1 cellular context compared by ENCODE assay signal in the genomic region with DNA sequence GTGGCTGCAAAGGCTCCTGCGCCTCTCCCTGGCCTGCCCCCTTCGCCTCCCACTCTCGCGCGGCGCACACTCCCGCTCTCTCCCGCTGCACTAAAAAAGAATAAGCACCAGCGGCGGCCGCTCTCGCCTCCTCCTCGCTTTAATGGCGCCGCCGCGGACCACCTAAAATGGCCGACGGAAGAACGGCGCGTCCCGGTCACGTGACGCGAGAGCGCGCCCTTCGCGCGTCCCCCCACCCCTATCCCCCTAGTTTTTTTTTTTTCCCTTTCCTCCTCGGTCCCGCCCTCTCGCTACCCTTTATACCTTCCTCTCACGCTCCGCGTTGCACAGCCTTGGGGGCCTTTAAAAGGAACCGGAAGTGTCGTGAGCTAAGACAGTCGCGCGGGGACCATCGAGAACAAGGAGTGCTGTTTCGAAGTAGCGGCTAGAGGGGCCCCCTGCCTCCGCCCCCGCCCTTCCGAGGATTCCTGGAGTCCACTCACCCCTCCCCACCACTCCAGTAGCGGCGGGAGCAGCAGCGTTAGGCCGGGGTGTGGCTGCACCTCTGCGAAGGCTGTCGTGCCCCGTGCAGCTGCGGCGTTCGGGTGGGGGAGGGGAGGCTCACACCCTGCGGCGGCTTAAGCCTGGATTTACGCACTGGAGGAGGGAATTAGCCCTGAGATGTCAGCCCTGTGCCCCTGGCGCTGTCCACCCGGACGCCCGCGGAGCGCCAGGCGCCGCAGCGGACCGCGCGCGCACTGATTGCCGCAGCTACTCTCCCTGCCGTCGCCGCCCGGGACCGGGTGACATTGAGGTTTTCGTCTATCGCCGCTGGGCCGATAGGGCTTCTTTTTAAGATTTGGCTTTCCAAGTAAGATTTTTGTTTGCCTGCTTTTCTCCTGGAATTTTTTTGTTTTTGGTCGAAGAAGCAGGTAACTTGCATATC.
TF ChIP-seq lines count a peak whose summit lies in the region.

A gene with protein sequence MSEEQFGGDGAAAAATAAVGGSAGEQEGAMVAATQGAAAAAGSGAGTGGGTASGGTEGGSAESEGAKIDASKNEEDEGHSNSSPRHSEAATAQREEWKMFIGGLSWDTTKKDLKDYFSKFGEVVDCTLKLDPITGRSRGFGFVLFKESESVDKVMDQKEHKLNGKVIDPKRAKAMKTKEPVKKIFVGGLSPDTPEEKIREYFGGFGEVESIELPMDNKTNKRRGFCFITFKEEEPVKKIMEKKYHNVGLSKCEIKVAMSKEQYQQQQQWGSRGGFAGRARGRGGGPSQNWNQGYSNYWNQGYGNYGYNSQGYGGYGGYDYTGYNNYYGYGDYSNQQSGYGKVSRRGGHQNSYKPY (minus strand): TSS at position 176 of the 925 bp plus-strand sequence. CDS start 313 bp downstream, outside the sequence.

TF ChIP-seq in HepG2, 621 proteins besides CTCF, POLR2A, EP300 and RAD21 (continued from another document and continues in another):
- TF ChIP-seq, protein P1, sequence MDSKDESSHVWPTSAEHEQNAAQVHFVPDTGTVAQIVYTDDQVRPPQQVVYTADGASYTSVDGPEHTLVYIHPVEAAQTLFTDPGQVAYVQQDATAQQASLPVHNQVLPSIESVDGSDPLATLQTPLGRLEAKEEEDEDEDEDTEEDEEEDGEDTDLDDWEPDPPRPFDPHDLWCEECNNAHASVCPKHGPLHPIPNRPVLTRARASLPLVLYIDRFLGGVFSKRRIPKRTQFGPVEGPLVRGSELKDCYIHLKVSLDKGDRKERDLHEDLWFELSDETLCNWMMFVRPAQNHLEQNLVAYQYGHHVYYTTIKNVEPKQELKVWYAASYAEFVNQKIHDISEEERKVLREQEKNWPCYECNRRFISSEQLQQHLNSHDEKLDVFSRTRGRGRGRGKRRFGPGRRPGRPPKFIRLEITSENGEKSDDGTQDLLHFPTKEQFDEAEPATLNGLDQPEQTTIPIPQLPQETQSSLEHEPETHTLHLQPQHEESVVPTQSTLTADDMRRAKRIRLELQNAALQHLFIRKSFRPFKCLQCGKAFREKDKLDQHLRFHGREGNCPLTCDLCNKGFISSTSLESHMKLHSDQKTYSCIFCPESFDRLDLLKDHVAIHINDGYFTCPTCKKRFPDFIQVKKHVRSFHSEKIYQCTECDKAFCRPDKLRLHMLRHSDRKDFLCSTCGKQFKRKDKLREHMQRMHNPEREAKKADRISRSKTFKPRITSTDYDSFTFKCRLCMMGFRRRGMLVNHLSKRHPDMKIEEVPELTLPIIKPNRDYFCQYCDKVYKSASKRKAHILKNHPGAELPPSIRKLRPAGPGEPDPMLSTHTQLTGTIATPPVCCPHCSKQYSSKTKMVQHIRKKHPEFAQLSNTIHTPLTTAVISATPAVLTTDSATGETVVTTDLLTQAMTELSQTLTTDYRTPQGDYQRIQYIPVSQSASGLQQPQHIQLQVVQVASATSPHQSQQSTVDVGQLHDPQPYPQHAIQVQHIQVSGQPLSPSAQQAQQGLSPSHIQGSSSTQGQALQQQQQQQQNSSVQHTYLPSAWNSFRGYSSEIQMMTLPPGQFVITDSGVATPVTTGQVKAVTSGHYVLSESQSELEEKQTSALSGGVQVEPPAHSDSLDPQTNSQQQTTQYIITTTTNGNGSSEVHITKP (CRISPR knock-in tag; IDR thresholded peaks at IDR 0.05; ENCODE audit: low read depth), result peak; percentile 56; the same call in 1 of the 2 replicates
- TF ChIP-seq SNRNP70 (IDR thresholded peaks at IDR 0.05; ENCODE audit: low read depth, low read length) (no peak), ZNF547 (CRISPR knock-in tag; IDR thresholded peaks at IDR 0.05) (peak; percentile 48; the same call in 1 of the 2 replicates), ZNF850 (CRISPR knock-in tag; conservative IDR thresholded peaks at IDR 0.05) (0 out of 2 replicates have a peak, but pooled peaks have one; percentile 45), RBFOX2 (IDR thresholded peaks at IDR 0.05; ENCODE audit: low read depth, low read length) (peak; percentile 96), MEIS2 (CRISPR knock-in tag; IDR thresholded peaks at IDR 0.05) (peak; percentile 67; the same call in 1 of the 2 replicates), ZNF3 (CRISPR knock-in tag; IDR thresholded peaks at IDR 0.05) (no peak; the same call in 1 of the 2 replicates), ISX (CRISPR knock-in tag; conservative IDR thresholded peaks at IDR 0.05) (no peak; the same call in 1 of the 2 replicates), PHF21A (CRISPR knock-in tag; IDR thresholded peaks at IDR 0.05) (peak; percentile 98), NR2C2 (CRISPR knock-in tag; IDR thresholded peaks at IDR 0.05; ENCODE audit: borderline replicate concordance) (peak; percentile 78), MYNN (CRISPR knock-in tag; IDR thresholded peaks at IDR 0.05; ENCODE audit: low read depth) (0 out of 2 replicates have a peak, but pooled peaks have one; percentile 82), ELF4 (CRISPR knock-in tag; IDR thresholded peaks at IDR 0.05; ENCODE audit: borderline replicate concordance) (peak; percentile 82), ZBTB20 (CRISPR knock-in tag; IDR thresholded peaks at IDR 0.05; ENCODE audit: borderline replicate concordance, low read depth) (0 out of 2 replicates have a peak, but pooled peaks have one; percentile 72), NFE2L2 (IDR thresholded peaks at IDR 0.05; ENCODE audit: low read length) (no peak), ZNF678 (CRISPR knock-in tag; IDR thresholded peaks at IDR 0.05) (peak; percentile 85; the same call in 1 of the 2 replicates), TARDBP (CRISPR knock-in tag; IDR thresholded peaks at IDR 0.05) (peak; percentile 95), MTA1 (CRISPR knock-in tag; IDR thresholded peaks at IDR 0.05; ENCODE audit: borderline replicate concordance) (peak; percentile 95), TBX3 (IDR thresholded peaks at IDR 0.05; ENCODE audit: borderline replicate concordance) (peak; percentile 87), MYC (CRISPR knock-in tag; IDR thresholded peaks at IDR 0.05; ENCODE audit: borderline replicate concordance) (peak; percentile 70), JARID2 (CRISPR knock-in tag; IDR thresholded peaks at IDR 0.05; ENCODE audit: insufficient replicate concordance) (peak; percentile 42), ZNF616 (CRISPR knock-in tag; IDR thresholded peaks at IDR 0.05; ENCODE audit: low read depth) (0 out of 2 replicates have a peak, but pooled peaks have one; percentile 63)
- TF ChIP-seq, protein P2, sequence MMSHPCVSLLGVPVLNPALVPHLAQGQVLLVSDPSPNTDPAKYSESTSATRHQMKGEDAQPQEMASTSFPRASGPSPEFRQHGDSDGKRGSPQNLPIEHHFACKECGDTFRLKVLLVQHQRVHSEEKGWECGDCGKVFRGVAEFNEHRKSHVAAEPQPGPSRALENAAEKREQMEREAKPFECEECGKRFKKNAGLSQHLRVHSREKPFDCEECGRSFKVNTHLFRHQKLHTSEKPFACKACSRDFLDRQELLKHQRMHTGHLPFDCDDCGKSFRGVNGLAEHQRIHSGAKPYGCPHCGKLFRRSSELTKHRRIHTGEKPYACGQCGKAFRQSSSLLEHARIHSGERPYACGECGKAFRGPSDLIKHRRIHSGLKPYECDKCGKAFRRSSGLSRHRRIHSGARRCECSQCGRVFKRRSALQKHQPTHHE (CRISPR knock-in tag; IDR thresholded peaks at IDR 0.05; ENCODE audit: borderline replicate concordance), result peak; percentile 21; the same call in 1 of the 2 replicates
- TF ChIP-seq, protein P3, sequence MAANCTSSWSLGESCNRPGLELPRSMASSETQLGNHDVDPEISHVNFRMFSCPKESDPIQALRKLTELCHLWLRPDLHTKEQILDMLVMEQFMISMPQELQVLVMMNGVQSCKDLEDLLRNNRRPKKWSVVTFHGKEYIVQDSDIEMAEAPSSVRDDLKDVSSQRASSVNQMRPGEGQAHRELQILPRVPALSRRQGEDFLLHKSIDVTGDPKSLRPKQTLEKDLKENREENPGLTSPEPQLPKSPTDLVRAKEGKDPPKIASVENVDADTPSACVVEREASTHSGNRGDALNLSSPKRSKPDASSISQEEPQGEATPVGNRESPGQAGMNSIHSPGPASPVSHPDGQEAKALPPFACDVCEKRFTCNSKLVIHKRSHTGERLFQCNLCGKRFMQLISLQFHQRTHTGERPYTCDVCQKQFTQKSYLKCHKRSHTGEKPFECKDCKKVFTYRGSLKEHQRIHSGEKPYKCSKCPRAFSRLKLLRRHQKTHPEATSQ (CRISPR knock-in tag; IDR thresholded peaks at IDR 0.05; ENCODE audit: borderline replicate concordance), result peak; percentile 86; the same call in 1 of the 2 replicates
- TF ChIP-seq, protein P4, sequence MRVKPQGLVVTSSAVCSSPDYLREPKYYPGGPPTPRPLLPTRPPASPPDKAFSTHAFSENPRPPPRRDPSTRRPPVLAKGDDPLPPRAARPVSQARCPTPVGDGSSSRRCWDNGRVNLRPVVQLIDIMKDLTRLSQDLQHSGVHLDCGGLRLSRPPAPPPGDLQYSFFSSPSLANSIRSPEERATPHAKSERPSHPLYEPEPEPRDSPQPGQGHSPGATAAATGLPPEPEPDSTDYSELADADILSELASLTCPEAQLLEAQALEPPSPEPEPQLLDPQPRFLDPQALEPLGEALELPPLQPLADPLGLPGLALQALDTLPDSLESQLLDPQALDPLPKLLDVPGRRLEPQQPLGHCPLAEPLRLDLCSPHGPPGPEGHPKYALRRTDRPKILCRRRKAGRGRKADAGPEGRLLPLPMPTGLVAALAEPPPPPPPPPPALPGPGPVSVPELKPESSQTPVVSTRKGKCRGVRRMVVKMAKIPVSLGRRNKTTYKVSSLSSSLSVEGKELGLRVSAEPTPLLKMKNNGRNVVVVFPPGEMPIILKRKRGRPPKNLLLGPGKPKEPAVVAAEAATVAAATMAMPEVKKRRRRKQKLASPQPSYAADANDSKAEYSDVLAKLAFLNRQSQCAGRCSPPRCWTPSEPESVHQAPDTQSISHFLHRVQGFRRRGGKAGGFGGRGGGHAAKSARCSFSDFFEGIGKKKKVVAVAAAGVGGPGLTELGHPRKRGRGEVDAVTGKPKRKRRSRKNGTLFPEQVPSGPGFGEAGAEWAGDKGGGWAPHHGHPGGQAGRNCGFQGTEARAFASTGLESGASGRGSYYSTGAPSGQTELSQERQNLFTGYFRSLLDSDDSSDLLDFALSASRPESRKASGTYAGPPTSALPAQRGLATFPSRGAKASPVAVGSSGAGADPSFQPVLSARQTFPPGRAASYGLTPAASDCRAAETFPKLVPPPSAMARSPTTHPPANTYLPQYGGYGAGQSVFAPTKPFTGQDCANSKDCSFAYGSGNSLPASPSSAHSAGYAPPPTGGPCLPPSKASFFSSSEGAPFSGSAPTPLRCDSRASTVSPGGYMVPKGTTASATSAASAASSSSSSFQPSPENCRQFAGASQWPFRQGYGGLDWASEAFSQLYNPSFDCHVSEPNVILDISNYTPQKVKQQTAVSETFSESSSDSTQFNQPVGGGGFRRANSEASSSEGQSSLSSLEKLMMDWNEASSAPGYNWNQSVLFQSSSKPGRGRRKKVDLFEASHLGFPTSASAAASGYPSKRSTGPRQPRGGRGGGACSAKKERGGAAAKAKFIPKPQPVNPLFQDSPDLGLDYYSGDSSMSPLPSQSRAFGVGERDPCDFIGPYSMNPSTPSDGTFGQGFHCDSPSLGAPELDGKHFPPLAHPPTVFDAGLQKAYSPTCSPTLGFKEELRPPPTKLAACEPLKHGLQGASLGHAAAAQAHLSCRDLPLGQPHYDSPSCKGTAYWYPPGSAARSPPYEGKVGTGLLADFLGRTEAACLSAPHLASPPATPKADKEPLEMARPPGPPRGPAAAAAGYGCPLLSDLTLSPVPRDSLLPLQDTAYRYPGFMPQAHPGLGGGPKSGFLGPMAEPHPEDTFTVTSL (CRISPR knock-in tag; IDR thresholded peaks at IDR 0.05; ENCODE audit: borderline replicate concordance), result peak; percentile 51; the same call in 1 of the 2 replicates
- TF ChIP-seq, protein P5, sequence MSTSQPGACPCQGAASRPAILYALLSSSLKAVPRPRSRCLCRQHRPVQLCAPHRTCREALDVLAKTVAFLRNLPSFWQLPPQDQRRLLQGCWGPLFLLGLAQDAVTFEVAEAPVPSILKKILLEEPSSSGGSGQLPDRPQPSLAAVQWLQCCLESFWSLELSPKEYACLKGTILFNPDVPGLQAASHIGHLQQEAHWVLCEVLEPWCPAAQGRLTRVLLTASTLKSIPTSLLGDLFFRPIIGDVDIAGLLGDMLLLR (CRISPR knock-in tag; IDR thresholded peaks at IDR 0.05), result peak; percentile 63
- TF ChIP-seq, protein P6, sequence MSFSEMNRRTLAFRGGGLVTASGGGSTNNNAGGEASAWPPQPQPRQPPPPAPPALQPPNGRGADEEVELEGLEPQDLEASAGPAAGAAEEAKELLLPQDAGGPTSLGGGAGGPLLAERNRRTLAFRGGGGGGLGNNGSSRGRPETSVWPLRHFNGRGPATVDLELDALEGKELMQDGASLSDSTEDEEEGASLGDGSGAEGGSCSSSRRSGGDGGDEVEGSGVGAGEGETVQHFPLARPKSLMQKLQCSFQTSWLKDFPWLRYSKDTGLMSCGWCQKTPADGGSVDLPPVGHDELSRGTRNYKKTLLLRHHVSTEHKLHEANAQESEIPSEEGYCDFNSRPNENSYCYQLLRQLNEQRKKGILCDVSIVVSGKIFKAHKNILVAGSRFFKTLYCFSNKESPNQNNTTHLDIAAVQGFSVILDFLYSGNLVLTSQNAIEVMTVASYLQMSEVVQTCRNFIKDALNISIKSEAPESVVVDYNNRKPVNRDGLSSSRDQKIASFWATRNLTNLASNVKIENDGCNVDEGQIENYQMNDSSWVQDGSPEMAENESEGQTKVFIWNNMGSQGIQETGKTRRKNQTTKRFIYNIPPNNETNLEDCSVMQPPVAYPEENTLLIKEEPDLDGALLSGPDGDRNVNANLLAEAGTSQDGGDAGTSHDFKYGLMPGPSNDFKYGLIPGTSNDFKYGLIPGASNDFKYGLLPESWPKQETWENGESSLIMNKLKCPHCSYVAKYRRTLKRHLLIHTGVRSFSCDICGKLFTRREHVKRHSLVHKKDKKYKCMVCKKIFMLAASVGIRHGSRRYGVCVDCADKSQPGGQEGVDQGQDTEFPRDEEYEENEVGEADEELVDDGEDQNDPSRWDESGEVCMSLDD (CRISPR knock-in tag; IDR thresholded peaks at IDR 0.05; ENCODE audit: borderline replicate concordance), result no peak; the same call in 1 of the 2 replicates
- TF ChIP-seq, protein P7, sequence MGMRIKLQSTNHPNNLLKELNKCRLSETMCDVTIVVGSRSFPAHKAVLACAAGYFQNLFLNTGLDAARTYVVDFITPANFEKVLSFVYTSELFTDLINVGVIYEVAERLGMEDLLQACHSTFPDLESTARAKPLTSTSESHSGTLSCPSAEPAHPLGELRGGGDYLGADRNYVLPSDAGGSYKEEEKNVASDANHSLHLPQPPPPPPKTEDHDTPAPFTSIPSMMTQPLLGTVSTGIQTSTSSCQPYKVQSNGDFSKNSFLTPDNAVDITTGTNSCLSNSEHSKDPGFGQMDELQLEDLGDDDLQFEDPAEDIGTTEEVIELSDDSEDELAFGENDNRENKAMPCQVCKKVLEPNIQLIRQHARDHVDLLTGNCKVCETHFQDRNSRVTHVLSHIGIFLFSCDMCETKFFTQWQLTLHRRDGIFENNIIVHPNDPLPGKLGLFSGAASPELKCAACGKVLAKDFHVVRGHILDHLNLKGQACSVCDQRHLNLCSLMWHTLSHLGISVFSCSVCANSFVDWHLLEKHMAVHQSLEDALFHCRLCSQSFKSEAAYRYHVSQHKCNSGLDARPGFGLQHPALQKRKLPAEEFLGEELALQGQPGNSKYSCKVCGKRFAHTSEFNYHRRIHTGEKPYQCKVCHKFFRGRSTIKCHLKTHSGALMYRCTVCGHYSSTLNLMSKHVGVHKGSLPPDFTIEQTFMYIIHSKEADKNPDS (CRISPR knock-in tag; IDR thresholded peaks at IDR 0.05), result no peak; the same call in 1 of the 2 replicates
- TF ChIP-seq, protein P8, sequence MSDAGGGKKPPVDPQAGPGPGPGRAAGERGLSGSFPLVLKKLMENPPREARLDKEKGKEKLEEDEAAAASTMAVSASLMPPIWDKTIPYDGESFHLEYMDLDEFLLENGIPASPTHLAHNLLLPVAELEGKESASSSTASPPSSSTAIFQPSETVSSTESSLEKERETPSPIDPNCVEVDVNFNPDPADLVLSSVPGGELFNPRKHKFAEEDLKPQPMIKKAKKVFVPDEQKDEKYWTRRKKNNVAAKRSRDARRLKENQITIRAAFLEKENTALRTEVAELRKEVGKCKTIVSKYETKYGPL (CRISPR knock-in tag; IDR thresholded peaks at IDR 0.05), result peak; percentile 30; the same call in 1 of the 2 replicates
